ENCODE assay signal across 21 cellular contexts in the genomic region with DNA sequence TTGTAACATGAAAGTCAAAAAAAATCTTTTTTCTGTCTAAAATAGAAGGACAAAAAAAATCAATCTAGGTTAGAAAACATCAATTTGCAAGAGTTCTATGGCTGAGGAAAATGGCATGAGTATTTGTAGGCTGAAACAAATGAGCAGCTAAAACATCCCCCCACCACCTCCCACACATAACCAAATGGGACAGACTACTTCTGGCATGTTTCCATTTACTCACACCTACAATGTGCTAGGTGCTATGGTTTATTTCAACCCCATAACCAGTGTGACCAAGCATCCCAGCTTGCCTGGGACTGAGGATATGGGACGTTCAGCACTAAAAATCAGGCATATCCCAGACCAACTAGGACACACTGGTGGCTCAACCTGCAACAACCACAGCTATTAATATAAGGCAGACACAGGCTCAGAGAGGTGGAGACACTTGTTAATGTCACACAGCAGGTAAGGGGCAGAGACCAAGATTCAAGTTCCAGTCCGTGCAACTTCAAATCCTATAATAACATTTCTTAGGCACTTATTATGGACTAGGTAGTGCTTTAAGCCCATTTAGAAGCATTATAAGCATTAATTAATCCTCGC.
DNase-seq lines count a peak whose midpoint lies in the region; ATAC-seq and TF ChIP-seq lines count a peak whose summit lies in the region.
"Had no signal": no experiment of that assay in that cellular context is flagged by ENCODE, and none has a peak within 500 bp of the region (broad histone marks: within the 10 kb centered on the region; RNA-seq: fewer than 3 reads in every experiment).

No MANE protein-coding gene starts in this region.

- H3K27ac Mint-ChIP-seq in activated T-cell treated with anti-CD3 and anti-CD28 coated beads, Interleukin-2, amount 50 U/mL, for 24 hours, result peak overlapping the region; percentile 63
- H3K27ac Mint-ChIP-seq in activated CD8-positive, alpha-beta T cell treated with anti-CD3 and anti-CD28 coated beads for 36 hours, result no peak overlapping the region
- H3K27ac Mint-ChIP-seq: activated naive CD8-positive, alpha-beta T cell treated with anti-CD3 and anti-CD28 coated beads, Interleukin-2, amount 10 ng/mL, durations not matched to agents 7 days and 5 days had no signal

- peaks cover 74% of the 10 kb centered on the region for H3K4me1 Mint-ChIP-seq in activated T-cell treated with anti-CD3 and anti-CD28 coated beads, Interleukin-2, amount 50 U/mL, for 24 hours (ENCODE audit: low read depth)
- peaks cover 62% of the 10 kb centered on the region for H3K4me1 Mint-ChIP-seq in activated CD8-positive, alpha-beta T cell treated with anti-CD3 and anti-CD28 coated beads for 36 hours (ENCODE audit: low read depth)

- CTCF ChIA-PET in GM10248 (lab: Yijun Ruan, JAX), result interaction anchor here (0.8 to 4.4 kb wide), 8 partner anchors 10 to 100 kb away, joined by 3 to 19 read pairs (median 5); no protein-coding TSS in a partner anchor
- CTCF ChIA-PET in activated CD8-positive, alpha-beta T cell treated with anti-CD3 and anti-CD28 coated beads for 36 hours (lab: Charles Lee), result interaction anchor here (1.1 kb wide), 1 partner anchor 11 kb away, joined by 3 read pairs; no protein-coding TSS in a partner anchor
- CTCF ChIA-PET in PC-9 (lab: Charles Lee), result no interaction called here

- intact Hi-C loops in activated CD8-positive, alpha-beta T cell treated with anti-CD3 and anti-CD28 coated beads for 36 hours (cut with micrococcal nuclease), result loop anchor here (10.0 kb wide), 1 partner anchor 60 kb away; no protein-coding TSS in a partner anchor
- intact Hi-C loops in PC-9 (cut with micrococcal nuclease; ENCODE audit: unreplicated experiment), result no loop called here

- ATAC-seq in activated CD8-positive, alpha-beta T cell treated with anti-CD3 and anti-CD28 coated beads for 36 hours, result peak; percentile 47
- ATAC-seq: gastrocnemius medialis, PC-3 had no signal

- H3K9me3 ChIP-seq in mucosa of stomach (ENCODE audit: control insufficient read depth, low read length) (no peaks in the 10 kb centered on the region), PC-9 (ENCODE audit: insufficient read depth, low read depth) (no peaks in the 10 kb centered on the region)
- H3K9me3 ChIP-seq: gastrocnemius medialis, neutrophil, SJSA1 had no signal

- TF ChIP-seq CTCF in GM10248 (IDR thresholded peaks at IDR 0.05; ENCODE audit: control extremely low read depth, extremely low read depth, low read depth, missing control alignments), result no peak
- TF ChIP-seq CTCF in activated CD8-positive, alpha-beta T cell treated with anti-CD3 and anti-CD28 coated beads for 36 hours (IDR thresholded peaks at IDR 0.05), result no peak
- no peak for TF ChIP-seq CTCF in PC-9 (conservative IDR thresholded peaks at IDR 0.05)

- no peak overlapping the region for H3K27ac ChIP-seq in PC-9
- H3K27ac ChIP-seq: epithelial cell of prostate, gastrocnemius medialis, SJSA1 had no signal

- no peak overlapping the region for H3K4me2 ChIP-seq in PC-9

- DNase-seq in activated T-cell treated with anti-CD3 and anti-CD28 coated beads, Interleukin-2, amount 50 U/mL, for 24 hours, result no peak
- DNase-seq in activated T-cell treated with anti-CD3 and anti-CD28 coated beads for 4 hours, result no peak
- DNase-seq in GM10248 (ENCODE audit: extremely low spot score), result peak; percentile 56
- peak; percentile 69 for DNase-seq in activated CD8-positive, alpha-beta T cell treated with anti-CD3 and anti-CD28 coated beads for 36 hours
- DNase-seq in EL, result no peak
- DNase-seq in SW 1271 (lab: John Stamatoyannopoulos, UW), result no peak
- DNase-seq in PC-9, result no peak
- DNase-seq: ACHN; activated naive CD8-positive, alpha-beta T cell treated with anti-CD3 and anti-CD28 coated beads, Interleukin-2, amount 10 ng/mL, durations not matched to agents 7 days and 5 days; CD8-positive, alpha-beta memory T cell; DMS79 treated with DMSO at 0.1 percent for 48 hours; gastrocnemius medialis; IMR-90; midbrain; NCI-H774; PC-3; stimulated activated CD4-positive, alpha-beta T cell treated with anti-CD3 and anti-CD28 coated beads, Interleukin-12 subunit alpha, Interleukin-12 subunit beta, amount 100 ng/mL, for 4 hours had no signal

- H3K4me3 ChIP-seq in mucosa of stomach (ENCODE audit: low read length) (no peak overlapping the region), PC-9 (no peak overlapping the region)
- H3K4me3 ChIP-seq: gastrocnemius medialis, SJSA1 had no signal

- no peaks in the 10 kb centered on the region for H3K27me3 ChIP-seq in mucosa of stomach (ENCODE audit: control insufficient read depth, insufficient read depth, low read length)
- peaks cover 17% of the 10 kb centered on the region; the same call in 1 of the 2 replicates for H3K27me3 ChIP-seq in PC-9 (ENCODE audit: insufficient read depth, low read depth)
- H3K27me3 ChIP-seq: gastrocnemius medialis, neutrophil, SJSA1 had no signal

- BruUV-seq in PC-9 (replicated peaks; lab: Mats Ljungman, UMichigan), result no TSS peak

- H3K9ac ChIP-seq in mucosa of stomach (ENCODE audit: low read length), result peak overlapping the region; percentile 45

- POLR2A ChIA-PET in GM10248 (lab: Yijun Ruan, JAX), result interaction anchor here (1.5 kb wide), 1 partner anchor 27 kb away, joined by 4 read pairs; no protein-coding TSS in a partner anchor
- POLR2A ChIA-PET in activated CD8-positive, alpha-beta T cell treated with anti-CD3 and anti-CD28 coated beads for 36 hours (lab: Charles Lee), result interaction anchor here (0.7 to 1.1 kb wide), 4 partner anchors 14 to 42 kb away, joined by 3 to 7 read pairs (median 3); no protein-coding TSS in a partner anchor
- POLR2A ChIA-PET in PC-9 (lab: Charles Lee; ENCODE audit: unreplicated experiment), result no interaction called here

- H3K27me3 Mint-ChIP-seq in activated T-cell treated with anti-CD3 and anti-CD28 coated beads, Interleukin-2, amount 50 U/mL, for 24 hours, result no peaks in the 10 kb centered on the region
- no peaks in the 10 kb centered on the region for H3K27me3 Mint-ChIP-seq in activated CD8-positive, alpha-beta T cell treated with anti-CD3 and anti-CD28 coated beads for 36 hours
- H3K27me3 Mint-ChIP-seq: activated naive CD8-positive, alpha-beta T cell treated with anti-CD3 and anti-CD28 coated beads, Interleukin-2, amount 10 ng/mL, durations not matched to agents 7 days and 5 days; CD8-positive, alpha-beta memory T cell had no signal

- no peaks in the 10 kb centered on the region for H3K36me3 Mint-ChIP-seq in activated T-cell treated with anti-CD3 and anti-CD28 coated beads, Interleukin-2, amount 50 U/mL, for 24 hours (ENCODE audit: low read depth)
- H3K36me3 Mint-ChIP-seq in activated CD8-positive, alpha-beta T cell treated with anti-CD3 and anti-CD28 coated beads for 36 hours (ENCODE audit: low read depth), result no peaks in the 10 kb centered on the region

- no peaks in the 10 kb centered on the region for H3F3A ChIP-seq in PC-9 (ENCODE audit: insufficient read depth, low read depth)

- H3K4me1 ChIP-seq in mucosa of stomach (ENCODE audit: control insufficient read depth, insufficient read depth, low read length), result peaks cover 45% of the 10 kb centered on the region
- no peaks in the 10 kb centered on the region for H3K4me1 ChIP-seq in PC-9 (replicated peaks; ENCODE audit: insufficient read depth)

- no peak overlapping the region for H2AFZ ChIP-seq in PC-9

- H3K9me3 Mint-ChIP-seq in activated T-cell treated with anti-CD3 and anti-CD28 coated beads, Interleukin-2, amount 50 U/mL, for 24 hours, result no peaks in the 10 kb centered on the region
- H3K9me3 Mint-ChIP-seq in activated CD8-positive, alpha-beta T cell treated with anti-CD3 and anti-CD28 coated beads for 36 hours, result no peaks in the 10 kb centered on the region
- H3K9me3 Mint-ChIP-seq: activated naive CD8-positive, alpha-beta T cell treated with anti-CD3 and anti-CD28 coated beads, Interleukin-2, amount 10 ng/mL, durations not matched to agents 7 days and 5 days; CD8-positive, alpha-beta memory T cell had no signal

- H3K79me2 ChIP-seq in PC-9 (ENCODE audit: low read depth), result no peaks in the 10 kb centered on the region

- H4K20me1 ChIP-seq in PC-9 (ENCODE audit: insufficient read depth), result no peaks in the 10 kb centered on the region

- H3K9me2 ChIP-seq in PC-9 (ENCODE audit: insufficient read depth), result no peaks in the 10 kb centered on the region

- H3K36me3 ChIP-seq in mucosa of stomach (ENCODE audit: control insufficient read depth, insufficient read depth, low read length) (no peaks in the 10 kb centered on the region), PC-9 (ENCODE audit: low read depth) (no peaks in the 10 kb centered on the region)
- H3K36me3 ChIP-seq: gastrocnemius medialis, neutrophil, SJSA1 had no signal

- H3K4me3 Mint-ChIP-seq in activated T-cell treated with anti-CD3 and anti-CD28 coated beads, Interleukin-2, amount 50 U/mL, for 24 hours, result no peak overlapping the region
- H3K4me3 Mint-ChIP-seq in activated CD8-positive, alpha-beta T cell treated with anti-CD3 and anti-CD28 coated beads for 36 hours, result no peak overlapping the region
- H3K4me3 Mint-ChIP-seq: activated naive CD8-positive, alpha-beta T cell treated with anti-CD3 and anti-CD28 coated beads, Interleukin-2, amount 10 ng/mL, durations not matched to agents 7 days and 5 days had no signal

Comparison
In these comparisons a context has a peak if more than half of its experiments do, and no peak if none do; other contexts are left out.
1. DNase-seq: peak in GM10248 (single experiment) and activated CD8-positive, alpha-beta T cell treated with anti-CD3 and anti-CD28 coated beads for 36 hours (single experiment); none in activated T-cell treated with anti-CD3 and anti-CD28 coated beads, Interleukin-2, amount 50 U/mL, for 24 hours (single experiment), activated T-cell treated with anti-CD3 and anti-CD28 coated beads for 4 hours (single experiment), EL (single experiment), SW 1271 (0 of 2) and PC-9 (0 of 2).